ENCODE assay signal across 8 cellular contexts in the genomic region with DNA sequence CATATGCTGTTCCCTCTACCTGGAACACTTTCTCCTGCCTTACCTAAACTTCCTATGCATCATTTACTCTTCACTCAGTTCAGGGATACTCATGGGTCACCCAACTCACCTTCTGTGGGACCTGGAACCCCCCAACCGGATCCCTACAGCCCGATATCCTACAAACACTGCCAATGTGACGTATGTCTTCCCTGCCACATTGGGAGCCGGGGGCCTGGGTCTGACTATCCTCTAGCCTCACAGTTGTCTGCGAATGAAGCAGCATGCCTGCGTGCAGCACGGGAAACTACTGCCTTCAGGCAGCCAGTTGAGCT. TPM values are rescaled to one million over a fixed set of nuclear protein-coding genes. Genes with fewer than 3 reads are reported as not detected.
DNase-seq lines count a peak whose midpoint lies in the region; ATAC-seq and TF ChIP-seq lines count a peak whose summit lies in the region.

No MANE protein-coding gene starts in this region.

- H3K36me3 Mint-ChIP-seq in MCF 10A (ENCODE audit: insufficient read depth, unreplicated experiment) = peaks cover 48% of the 10 kb centered on the region

- H3K27ac ChIP-seq in left ventricle myocardium inferior (replicated peaks) = peak overlapping the region; percentile 96
- no peak overlapping the region for H3K27ac ChIP-seq in mesodermal cell (ENCODE audit: low read depth, low read length, severe bottlenecking)
- H3K27ac ChIP-seq in uterus = peak overlapping the region; percentile 91 to 92

- intact Hi-C loops in left ventricle myocardium inferior (cut with micrococcal nuclease) = no loop called here
- intact Hi-C loops in cardiac septum (cut with DNase I) = loop anchor here (5.0 kb wide), 2 partner anchors 262 to 1152 kb away; partner anchors contain the start of genes CISH and DCAF1
- intact Hi-C loops in MCF 10A (cut with micrococcal nuclease) = no loop called here
- intact Hi-C loops in uterus (cut with DNase I; ENCODE audit: low total_unique reads) = no loop called here

- no peak for TF ChIP-seq POLR2A in uterus (IDR thresholded peaks at IDR 0.05)

- ATAC-seq in HG03135 (IDR thresholded peaks at IDR 0.05; ENCODE audit: unreplicated experiment) = no peak

- 57 to 59% methylated on average over 7 of the region's 7 CpGs for WGBS in mesodermal cell (ENCODE audit: insufficient coverage in 2 of 2), 2 experiments

- no peak for DNase-seq in left ventricle myocardium inferior
- no peak for DNase-seq in cardiac septum (ENCODE audit: low spot score)
- DNase-seq in MCF 10A (ENCODE audit: unreplicated experiment) = no peak
- no peak for DNase-seq in uterus
- DNase-seq in cerebellar cortex (ENCODE audit: low spot score) = no peak
- no peak for DNase-seq in germinal center (ENCODE audit: low spot score)

- H3K27me3 Mint-ChIP-seq in MCF 10A (ENCODE audit: insufficient read depth, unreplicated experiment) = no peaks in the 10 kb centered on the region

- CTCF ChIA-PET in MCF 10A (lab: Yijun Ruan, JAX) = interaction anchor here (0.6 to 5.8 kb wide), 7 partner anchors 13 to 265 kb away, joined by 3 to 46 read pairs (median 6); no protein-coding TSS in a partner anchor

- TF ChIP-seq CTCF in left ventricle myocardium inferior (IDR thresholded peaks at IDR 0.05; ENCODE audit: borderline replicate concordance) (no peak), MCF 10A (IDR thresholded peaks at IDR 0.05; ENCODE audit: unreplicated experiment) (no peak), uterus (IDR thresholded peaks at IDR 0.05) (no peak)

- H3K36me3 ChIP-seq in left ventricle myocardium inferior (peaks cover 41% of the 10 kb centered on the region), mesodermal cell (ENCODE audit: control insufficient read depth, insufficient read depth, low read length) (peaks cover 35% of the 10 kb centered on the region), uterus (no peaks in the 10 kb centered on the region)

- BruUV-seq in MCF 10A (replicated peaks; lab: Mats Ljungman, UMichigan) = no TSS peak

- peak overlapping the region; percentile 80 for H3K4me3 ChIP-seq in left ventricle myocardium inferior
- H3K4me3 ChIP-seq in mesodermal cell (ENCODE audit: extremely low read depth, insufficient read depth, low read length, poor library complexity, severe bottlenecking) = peak overlapping the region; percentile 71
- H3K4me3 ChIP-seq in uterus = peak overlapping the region; percentile 68 to 88

- H3K27me3 ChIP-seq in left ventricle myocardium inferior (ENCODE audit: low read depth) (no peaks in the 10 kb centered on the region), uterus (no peaks in the 10 kb centered on the region)

- POLR2A ChIA-PET in MCF 10A (lab: Yijun Ruan, JAX) = interaction anchor here (0.6 to 5.2 kb wide), 16 partner anchors 9 to 1602 kb away, joined by 3 to 79 read pairs (median 4); partner anchors contain the start of genes HEMK1, IFRD2, MAPKAPK3 and TMEM115

- peaks cover 22% of the 10 kb centered on the region for H3K4me1 Mint-ChIP-seq in MCF 10A (ENCODE audit: insufficient read depth, unreplicated experiment)

- no peaks in the 10 kb centered on the region for H3K9me3 ChIP-seq in left ventricle myocardium inferior (replicated peaks)
- H3K9me3 ChIP-seq in mesodermal cell (ENCODE audit: control insufficient read depth, low read length) = no peaks in the 10 kb centered on the region
- H3K9me3 ChIP-seq in uterus = no peaks in the 10 kb centered on the region

- H3K27ac Mint-ChIP-seq in MCF 10A (ENCODE audit: low read depth, unreplicated experiment) = peak overlapping the region; percentile 95

- H3K4me3 Mint-ChIP-seq in MCF 10A (ENCODE audit: unreplicated experiment) = peak overlapping the region; percentile 87

- peaks cover 66% of the 10 kb centered on the region for H3K4me1 ChIP-seq in left ventricle myocardium inferior
- peaks cover 3% of the 10 kb centered on the region for H3K4me1 ChIP-seq in mesodermal cell (ENCODE audit: control insufficient read depth, insufficient read depth, low read length, poor library complexity, severe bottlenecking)
- H3K4me1 ChIP-seq in uterus = peaks cover 0 to 25% of the 10 kb centered on the region in 2 donors

- H3K9me3 Mint-ChIP-seq in MCF 10A (ENCODE audit: unreplicated experiment) = no peaks in the 10 kb centered on the region

RNA-seq across cellular contexts. Expression of gene NPRL2, which starts 0.4 kb away (rescaled TPM):
- total RNA-seq in left ventricle myocardium inferior (16.4 TPM), cardiac septum (19.1 TPM), MCF 10A (2022) (21.1 and 22.1 TPM in 2 replicates), uterus (10 to 100 TPM; 11.8 to 26.2 (median 16.0) TPM)
- 30.2 TPM for polyA plus RNA-seq in mesodermal cell (2013, experiment 1 of 2)
- polyA plus RNA-seq in mesodermal cell (2013, experiment 2 of 2) = 29.5 TPM

RNA-seq across cellular contexts. Expression of gene CYB561D2, which starts 0.5 kb away (rescaled TPM):
- total RNA-seq in left ventricle myocardium inferior (7.0 TPM), cardiac septum (6.4 TPM), MCF 10A (2022) (24.0 and 24.1 TPM in 2 replicates), uterus (10 to 100 TPM in 2 of 4 donors, 1 to 10 TPM in 2; 3.6 to 23.8 (median 11.3) TPM)
- polyA plus RNA-seq in mesodermal cell (2013, experiment 1 of 2) = 11.6 TPM
- 10.5 TPM for polyA plus RNA-seq in mesodermal cell (2013, experiment 2 of 2)

RNA-seq across cellular contexts. Expression of gene ZMYND10, which starts 4.6 kb away (rescaled TPM):
- not detected for total RNA-seq in left ventricle myocardium inferior
- total RNA-seq in cardiac septum = 0.35 TPM
- total RNA-seq in MCF 10A (2022) = 0.68 and 1.0 TPM in 2 replicates
- polyA plus RNA-seq in mesodermal cell (2013, experiment 1 of 2) = 0.81 TPM
- 0.61 TPM for polyA plus RNA-seq in mesodermal cell (2013, experiment 2 of 2)
- 10 to 100 TPM in 1 of 4 donors, 1 to 10 TPM in 3; 1.5 to 11.4 (median 4.9) TPM for total RNA-seq in uterus

RNA-seq across cellular contexts. Expression of gene TMEM115, which starts 9.2 kb away (rescaled TPM):
- total RNA-seq in left ventricle myocardium inferior (23.5 TPM), cardiac septum (26.6 TPM), MCF 10A (2022) (31.9 and 40.3 TPM in 2 replicates), uterus (10 to 100 TPM; 24.1 to 61.7 (median 37.0) TPM)
- polyA plus RNA-seq in mesodermal cell (2013, experiment 1 of 2) = 35.4 TPM
- polyA plus RNA-seq in mesodermal cell (2013, experiment 2 of 2) = 29.5 TPM

RNA-seq across cellular contexts. Expression of gene RASSF1, which starts 9.5 kb away (rescaled TPM):
- total RNA-seq in left ventricle myocardium inferior (11.4 TPM), cardiac septum (11.0 TPM), MCF 10A (2022) (24.3 and 32.0 TPM in 2 replicates), uterus (100 to 1,000 TPM in 1 of 4 donors, 10 to 100 TPM in 3; 42.1 to 114 (median 44.6) TPM)
- 20.8 TPM for polyA plus RNA-seq in mesodermal cell (2013, experiment 1 of 2)
- polyA plus RNA-seq in mesodermal cell (2013, experiment 2 of 2) = 14.6 TPM
